In genomic region chr18:46215902-46216723, GRCh38 we compare ENCODE assay signal across 21 cellular contexts.
DNase-seq lines count a peak whose midpoint lies in the region; ATAC-seq and TF ChIP-seq lines count a peak whose summit lies in the region.
"Had no signal": no experiment of that assay in that cellular context is flagged by ENCODE, and none has a peak within 500 bp of the region (broad histone marks: within the 10 kb centered on the region; RNA-seq: fewer than 3 reads in every experiment).

No MANE protein-coding gene starts in this region.

- no peak for TF ChIP-seq CTCF in PC-3 (conservative IDR thresholded peaks at IDR 0.05; ENCODE audit: low read depth, low read length)
- TF ChIP-seq CTCF in epithelial cell of esophagus (IDR thresholded peaks at IDR 0.05; ENCODE audit: insufficient read depth, low read depth, low read length, missing control alignments): no peak
- no peak for TF ChIP-seq CTCF in foreskin fibroblast (IDR thresholded peaks at IDR 0.05; ENCODE audit: low read depth, low read length)

- no peak overlapping the region for H3K4me3 Mint-ChIP-seq in activated T-cell treated with anti-CD3 and anti-CD28 coated beads, Interleukin-2, amount 50 U/mL, for 24 hours
- H3K4me3 Mint-ChIP-seq: GM23338; stimulated activated naive B cell treated with anti-CD40 and anti-IgM and Interleukin-4, amounts not matched to agents 10 μg/mL and 1 μg/mL and 100 μg/mL, for 72 hours had no signal

- H3K27me3 ChIP-seq in PC-3 (ENCODE audit: low read length): no peaks in the 10 kb centered on the region
- H3K27me3 ChIP-seq in Karpas-422 (ENCODE audit: low read length): no peaks in the 10 kb centered on the region
- H3K27me3 ChIP-seq: BLaER1 treated with 17β-estradiol and CSF1 and Interleukin-3, amounts not matched to agents 10 nM and 100 nM; body of pancreas; colonic mucosa had no signal

- H3K9me3 Mint-ChIP-seq in activated T-cell treated with anti-CD3 and anti-CD28 coated beads, Interleukin-2, amount 50 U/mL, for 24 hours: no peaks in the 10 kb centered on the region
- H3K9me3 Mint-ChIP-seq: GM23338; stimulated activated naive B cell treated with anti-CD40 and anti-IgM and Interleukin-4, amounts not matched to agents 10 μg/mL and 1 μg/mL and 100 μg/mL, for 72 hours had no signal

- H3K27me3 Mint-ChIP-seq in activated T-cell treated with anti-CD3 and anti-CD28 coated beads, Interleukin-2, amount 50 U/mL, for 24 hours: no peaks in the 10 kb centered on the region
- H3K27me3 Mint-ChIP-seq: stimulated activated naive B cell treated with anti-CD40 and anti-IgM and Interleukin-4, amounts not matched to agents 10 μg/mL and 1 μg/mL and 100 μg/mL, for 72 hours had no signal

- H3K9me3 ChIP-seq in PC-3 (ENCODE audit: low read length) (no peaks in the 10 kb centered on the region), Karpas-422 (ENCODE audit: low read length) (no peaks in the 10 kb centered on the region)
- H3K9me3 ChIP-seq: BLaER1 treated with 17β-estradiol and CSF1 and Interleukin-3, amounts not matched to agents 10 nM and 100 nM; body of pancreas; colonic mucosa; lower lobe of right lung; thoracic aorta had no signal

- H3K79me2 ChIP-seq in PC-3 (ENCODE audit: low read length) (peaks cover 38% of the 10 kb centered on the region), Karpas-422 (ENCODE audit: low read length) (peaks cover 99% of the 10 kb centered on the region)

- intact Hi-C loops in PC-3 (cut with micrococcal nuclease) (no loop called here), left colon (cut with DNase I, micrococcal nuclease) (no loop called here)

- H3K9me2 ChIP-seq in PC-3 (replicated peaks; ENCODE audit: low read length) (no peaks in the 10 kb centered on the region), Karpas-422 (replicated peaks; ENCODE audit: insufficient read depth, low read length) (no peaks in the 10 kb centered on the region)

- TSS peak; percentile 36 for BruUV-seq in PC-3 (replicated peaks; lab: Mats Ljungman, UMichigan)

- H3F3A ChIP-seq in PC-3 (ENCODE audit: low read length, unreplicated experiment): no peaks in the 10 kb centered on the region

- ATAC-seq in PC-3: no peak
- no peak for ATAC-seq in left colon
- ATAC-seq: body of pancreas; GM23338; lower lobe of right lung; stimulated activated naive B cell treated with anti-CD40 and anti-IgM and Interleukin-4, amounts not matched to agents 10 μg/mL and 1 μg/mL and 100 μg/mL, for 72 hours had no signal

- H3K9ac ChIP-seq in PC-3 (ENCODE audit: low read length) (no peak overlapping the region), Karpas-422 (ENCODE audit: low read length) (no peak overlapping the region)
- H3K9ac ChIP-seq: BLaER1 treated with 17β-estradiol and CSF1 and Interleukin-3, amounts not matched to agents 10 nM and 100 nM had no signal

- DNase-seq in activated T-cell treated with anti-CD3 and anti-CD28 coated beads, Interleukin-2, amount 50 U/mL, for 24 hours: no peak
- no peak for DNase-seq in activated T-cell treated with anti-CD3 and anti-CD28 coated beads for 4 hours
- no peak for DNase-seq in PC-3
- DNase-seq in epithelial cell of esophagus (ENCODE audit: low read depth): peak; percentile 20
- DNase-seq in kidney tubule cell (ENCODE audit: low spot score): peak; percentile 41
- DNase-seq in left colon: no peak
- DNase-seq in Karpas-422: no peak
- no peak for DNase-seq in foreskin fibroblast
- DNase-seq: activated CD4-positive, alpha-beta T cell treated with anti-CD3 and anti-CD28 coated beads, Interleukin-2, amount 50 U/mL, for 48 hours; activated T-cell treated with anti-CD3 and anti-CD28 coated beads, Interleukin-2, amount 50 U/mL, for 1 hour; colonic mucosa; lower lobe of right lung; NCI-H1092 treated with DMSO at 0.1 percent for 48 hours; NCI-H1930; NCI-H774; stimulated activated CD4-positive, alpha-beta T cell treated with anti-CD3 and anti-CD28 coated beads, Interleukin-2, amount 100 ng/mL, for 48 hours; stimulated activated naive B cell treated with anti-CD40 and anti-IgM and Interleukin-4, amounts not matched to agents 10 μg/mL and 1 μg/mL and 100 μg/mL, for 72 hours had no signal

- H3K4me1 ChIP-seq in PC-3 (ENCODE audit: insufficient read depth, low read length) (peaks cover 7% of the 10 kb centered on the region; the same call in 1 of the 2 replicates), Karpas-422 (ENCODE audit: low read length) (peaks cover 24% of the 10 kb centered on the region)
- H3K4me1 ChIP-seq: body of pancreas, colonic mucosa had no signal

- H2AFZ ChIP-seq in PC-3 (ENCODE audit: low read length): no peak overlapping the region
- H2AFZ ChIP-seq in Karpas-422 (ENCODE audit: low read length): no peak overlapping the region
- H2AFZ ChIP-seq: GM23338 had no signal

- POLR2A ChIA-PET in PC-3 (lab: Charles Lee; ENCODE audit: unreplicated experiment): no interaction called here

- H4K20me1 ChIP-seq in PC-3 (ENCODE audit: low read length) (no peaks in the 10 kb centered on the region), Karpas-422 (ENCODE audit: insufficient read depth, low read depth, low read length) (0 out of 2 replicates have a peak, but pooled peaks cover 5% of the 10 kb centered on the region)

- CTCF ChIA-PET in PC-3 (lab: Charles Lee): no interaction called here

- no peaks in the 10 kb centered on the region; the same call in 1 of the 2 replicates for H3K36me3 ChIP-seq in PC-3 (ENCODE audit: low read depth, low read length)
- H3K36me3 ChIP-seq in Karpas-422 (ENCODE audit: insufficient read depth, low read length): peaks cover 13% of the 10 kb centered on the region; the same call in 1 of the 2 replicates
- H3K36me3 ChIP-seq: thoracic aorta had no signal

- H3K4me2 ChIP-seq in PC-3 (ENCODE audit: low read length) (no peak overlapping the region), Karpas-422 (ENCODE audit: low read depth, low read length, poor library complexity, severe bottlenecking) (no peak overlapping the region)
- H3K4me2 ChIP-seq: BLaER1 treated with 17β-estradiol and CSF1 and Interleukin-3, amounts not matched to agents 10 nM and 100 nM; GM23338 had no signal

- H3K27ac ChIP-seq in PC-3 (ENCODE audit: low read length): no peak overlapping the region
- H3K27ac ChIP-seq in Karpas-422 (ENCODE audit: low read length): no peak overlapping the region
- H3K27ac ChIP-seq: BLaER1 treated with 17β-estradiol and CSF1 and Interleukin-3, amounts not matched to agents 10 nM and 100 nM; body of pancreas; colonic mucosa; lower lobe of right lung; thoracic aorta had no signal

- H3K4me1 Mint-ChIP-seq in activated T-cell treated with anti-CD3 and anti-CD28 coated beads, Interleukin-2, amount 50 U/mL, for 24 hours (ENCODE audit: low read depth): peaks cover 78% of the 10 kb centered on the region

- H3K27ac Mint-ChIP-seq in activated T-cell treated with anti-CD3 and anti-CD28 coated beads, Interleukin-2, amount 50 U/mL, for 24 hours: peak overlapping the region; percentile 47
- H3K27ac Mint-ChIP-seq: GM23338; stimulated activated naive B cell treated with anti-CD40 and anti-IgM and Interleukin-4, amounts not matched to agents 10 μg/mL and 1 μg/mL and 100 μg/mL, for 72 hours had no signal

- H3K36me3 Mint-ChIP-seq in activated T-cell treated with anti-CD3 and anti-CD28 coated beads, Interleukin-2, amount 50 U/mL, for 24 hours (ENCODE audit: low read depth): peaks cover 49% of the 10 kb centered on the region

- H3K4me3 ChIP-seq in PC-3 (ENCODE audit: low read length): no peak overlapping the region
- H3K4me3 ChIP-seq in epithelial cell of esophagus (ENCODE audit: low read length): no peak overlapping the region
- no peak overlapping the region for H3K4me3 ChIP-seq in Karpas-422 (ENCODE audit: low read length)
- no peak overlapping the region for H3K4me3 ChIP-seq in foreskin fibroblast (ENCODE audit: low read depth in 1 of 2, low read length in 2 of 2)
- H3K4me3 ChIP-seq: BLaER1 treated with 17β-estradiol and CSF1 and Interleukin-3, amounts not matched to agents 10 nM and 100 nM; body of pancreas; colonic mucosa; GM23338; lower lobe of right lung; thoracic aorta had no signal

Comparison
In these comparisons a context has a peak if more than half of its experiments do, and no peak if none do; other contexts are left out.
1. DNase-seq: peak in epithelial cell of esophagus (single experiment) and kidney tubule cell (single experiment); none in activated T-cell treated with anti-CD3 and anti-CD28 coated beads, Interleukin-2, amount 50 U/mL, for 24 hours (single experiment), activated T-cell treated with anti-CD3 and anti-CD28 coated beads for 4 hours (single experiment), PC-3 (single experiment), left colon (0 of 2), Karpas-422 (single experiment) and foreskin fibroblast (0 of 2).